In genomic region chr1:42267904-42268303, GRCh38 we compare ENCODE assay signal across 31 cellular contexts.
"Had no signal": no experiment of that assay in that cellular context is flagged by ENCODE, and none has a peak within 500 bp of the region (broad histone marks: within the 10 kb centered on the region; RNA-seq: fewer than 3 reads in every experiment).

No MANE protein-coding gene starts in this region.

- H3K27me3 ChIP-seq: adrenal gland, MG63 had no signal

- H3K9me3 Mint-ChIP-seq: activated naive CD4-positive, alpha-beta T cell treated with anti-CD3 and anti-CD28 coated beads for 36 hours; activated T-cell treated with anti-CD3 and anti-CD28 coated beads, Interleukin-2, amount 50 U/mL, for 24 hours; activated T-helper 17 cell treated with anti-CD3 and anti-CD28 coated beads, Interleukin-2, amount 50 U/mL, for 72 hours; IgD-negative memory B cell; T-cell had no signal

- ATAC-seq: activated CD8-positive, alpha-beta memory T cell treated with anti-CD3 and anti-CD28 coated beads, Interleukin-2, amount 10 ng/mL, durations not matched to agents 7 days and 5 days; activated CD8-positive, alpha-beta T cell treated with anti-CD3 and anti-CD28 coated beads, Interleukin-2, amount 10 ng/mL, durations not matched to agents 7 days and 5 days; activated T-helper 17 cell treated with anti-CD3 and anti-CD28 coated beads, Interleukin-2, amount 50 U/mL, for 72 hours; Panc1; Right ventricle myocardium inferior; T-cell had no signal

- H3K4me3 Mint-ChIP-seq: activated CD8-positive, alpha-beta memory T cell treated with anti-CD3 and anti-CD28 coated beads, Interleukin-2, amount 10 ng/mL, durations not matched to agents 7 days and 5 days; activated CD8-positive, alpha-beta T cell treated with anti-CD3 and anti-CD28 coated beads, Interleukin-2, amount 10 ng/mL, durations not matched to agents 7 days and 5 days; activated naive CD4-positive, alpha-beta T cell treated with anti-CD3 and anti-CD28 coated beads for 36 hours; activated naive CD8-positive, alpha-beta T cell; activated T-cell treated with anti-CD3 and anti-CD28 coated beads, Interleukin-2, amount 50 U/mL, for 24 hours; activated T-helper 17 cell treated with anti-CD3 and anti-CD28 coated beads, Interleukin-2, amount 50 U/mL, for 72 hours; IgD-negative memory B cell; T-cell had no signal

- H3K27me3 Mint-ChIP-seq: activated CD8-positive, alpha-beta memory T cell treated with anti-CD3 and anti-CD28 coated beads, Interleukin-2, amount 10 ng/mL, durations not matched to agents 7 days and 5 days; activated naive CD8-positive, alpha-beta T cell; activated T-cell treated with anti-CD3 and anti-CD28 coated beads, Interleukin-2, amount 50 U/mL, for 24 hours; activated T-helper 17 cell treated with anti-CD3 and anti-CD28 coated beads, Interleukin-2, amount 50 U/mL, for 72 hours; IgD-negative memory B cell; T-cell had no signal

- H3K36me3 ChIP-seq: adrenal gland had no signal

- H3K9me3 ChIP-seq: adrenal gland had no signal

- H3K27ac Mint-ChIP-seq: activated CD8-positive, alpha-beta memory T cell treated with anti-CD3 and anti-CD28 coated beads, Interleukin-2, amount 10 ng/mL, durations not matched to agents 7 days and 5 days; activated CD8-positive, alpha-beta T cell treated with anti-CD3 and anti-CD28 coated beads, Interleukin-2, amount 10 ng/mL, durations not matched to agents 7 days and 5 days; activated naive CD4-positive, alpha-beta T cell treated with anti-CD3 and anti-CD28 coated beads for 36 hours; activated T-cell treated with anti-CD3 and anti-CD28 coated beads, Interleukin-2, amount 50 U/mL, for 24 hours; activated T-helper 17 cell treated with anti-CD3 and anti-CD28 coated beads, Interleukin-2, amount 50 U/mL, for 72 hours; IgD-negative memory B cell had no signal

- H3K27ac ChIP-seq: adrenal gland, KMS-11, SK-N-MC had no signal

- H3K4me3 ChIP-seq: adrenal gland, MG63, SK-N-MC had no signal

- H3K4me1 Mint-ChIP-seq: activated CD8-positive, alpha-beta memory T cell treated with anti-CD3 and anti-CD28 coated beads, Interleukin-2, amount 10 ng/mL, durations not matched to agents 7 days and 5 days had no signal

- DNase-seq: activated CD4-positive, alpha-beta T cell treated with anti-CD3 and anti-CD28 coated beads for 48 hours; activated CD4-positive, alpha-beta T cell treated with anti-CD3 and anti-CD28 coated beads, Interleukin-2, amount 50 U/mL, for 4 hours; activated CD4-positive, CD25-positive, alpha-beta regulatory T cell treated with anti-CD3 and anti-CD28 coated beads, Interleukin-2, amount 50 U/mL, for 72 hours; activated CD8-positive, alpha-beta memory T cell treated with anti-CD3 and anti-CD28 coated beads, Interleukin-2, amount 10 ng/mL, durations not matched to agents 7 days and 5 days; activated CD8-positive, alpha-beta T cell treated with anti-CD3 and anti-CD28 coated beads, Interleukin-2, amount 10 ng/mL, durations not matched to agents 7 days and 5 days; activated gamma-delta T cell; activated naive CD4-positive, alpha-beta T cell treated with anti-CD3 and anti-CD28 coated beads for 36 hours; activated T-cell treated with anti-CD3 and anti-CD28 coated beads, Interleukin-2, amount 50 U/mL, for 24 hours; adrenal gland; anterior cingulate cortex; MG63; MV-4-11; NCI-H1092 treated with DMSO at 0.1 percent for 48 hours; NCI-H1417 treated with DMSO at 0.1 percent for 48 hours; NCI-H1694 treated with DMSO at 0.1 percent for 48 hours; NCI-H2029 treated with DMSO at 0.1 percent for 48 hours; NCI-H345; NCI-H510A; NCI-H526 treated with DMSO at 0.1 percent for 48 hours; NCI-H82; RPMI8226; T-cell; T-helper 2 cell; T1000 had no signal
